2 cellular contexts compared by ENCODE assay signal in the genomic region with DNA sequence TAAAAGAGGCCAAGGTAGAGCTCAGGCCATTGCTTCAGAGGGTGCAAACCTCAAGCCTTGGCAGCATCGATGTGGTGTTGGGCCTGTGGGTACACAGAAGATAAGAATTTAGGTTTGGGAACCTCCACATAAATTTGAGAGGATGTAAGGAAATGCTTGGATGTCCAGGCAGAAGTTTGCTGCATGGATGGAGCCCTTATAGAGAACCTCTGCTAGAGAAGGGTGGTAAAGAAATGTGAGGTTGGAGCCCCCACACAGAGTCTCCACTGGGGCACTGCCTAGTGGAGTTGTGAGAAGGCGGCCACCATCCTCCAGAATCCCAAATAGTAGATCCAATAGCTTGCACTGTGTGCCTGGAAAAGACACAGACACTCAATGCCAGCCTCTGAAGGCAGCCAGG. TPM values are rescaled to one million over a fixed set of nuclear protein-coding genes. Genes with fewer than 3 reads are reported as not detected.
"Had no signal": no experiment of that assay in that cellular context is flagged by ENCODE, and none has a peak within 500 bp of the region (broad histone marks: within the 10 kb centered on the region; RNA-seq: fewer than 3 reads in every experiment).

No MANE protein-coding gene starts in this region.

RNA-seq across cellular contexts. Expression of a gene that starts 9.4 kb away (rescaled TPM):
- total RNA-seq: G401, GM12878 had no signal
- polyA plus RNA-seq: GM12878 had no signal

RNA-seq across cellular contexts. Expression of a gene that starts 21.8 kb away (rescaled TPM):
- total RNA-seq: G401, GM12878 had no signal
- polyA plus RNA-seq: GM12878 had no signal

RNA-seq across cellular contexts. Expression of a gene that starts 27.4 kb away (rescaled TPM):
- total RNA-seq: G401, GM12878 had no signal
- polyA plus RNA-seq: GM12878 had no signal

RNA-seq across cellular contexts. Expression of a gene that starts 32.2 kb away (rescaled TPM):
- total RNA-seq: G401, GM12878 had no signal
- polyA plus RNA-seq: GM12878 had no signal

RNA-seq across cellular contexts. Expression of a gene that starts 38.0 kb away (rescaled TPM):
- total RNA-seq: G401, GM12878 had no signal
- polyA plus RNA-seq: GM12878 had no signal
